ENCODE assay signal across 8 cellular contexts in the genomic region with DNA sequence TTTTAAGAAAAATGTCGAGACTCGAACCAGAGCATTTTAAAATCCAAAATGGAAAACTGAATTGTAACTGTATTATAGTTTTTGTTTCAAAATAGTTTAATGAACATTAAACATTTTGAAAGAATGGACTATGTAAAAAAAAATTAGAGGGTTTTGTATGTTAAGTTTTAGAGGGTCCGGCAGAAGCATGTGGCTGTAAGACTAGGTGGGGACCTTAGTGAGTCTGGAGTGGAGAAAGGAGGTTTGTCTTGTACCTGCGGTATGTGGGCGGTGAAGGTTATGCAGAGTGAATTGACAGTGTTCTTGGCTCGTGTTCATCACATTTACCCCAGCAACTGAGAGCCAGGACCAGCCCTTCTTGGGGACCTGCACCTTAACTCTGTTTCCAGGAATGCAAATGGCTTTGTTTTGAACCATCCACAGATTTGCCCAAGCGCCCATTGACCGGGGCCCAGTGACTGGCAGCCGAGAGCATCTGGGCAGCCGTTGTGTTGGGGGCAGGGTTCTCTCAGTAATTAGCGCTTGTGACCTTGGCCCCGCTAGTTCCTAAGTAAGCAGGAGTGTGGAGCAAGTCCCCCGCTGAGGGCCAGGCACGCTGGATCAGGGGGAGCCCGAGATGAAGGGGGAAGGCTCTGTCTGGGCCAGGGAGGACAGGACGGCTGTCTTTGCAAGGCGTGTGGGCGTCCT. TPM values are rescaled to one million over a fixed set of nuclear protein-coding genes. Genes with fewer than 3 reads are reported as not detected.
DNase-seq lines count a peak whose midpoint lies in the region; ATAC-seq and TF ChIP-seq lines count a peak whose summit lies in the region.

No MANE protein-coding gene starts in this region.

- TF ChIP-seq CTCF in heart right ventricle (IDR thresholded peaks at IDR 0.05), result no peak

- no peaks in the 10 kb centered on the region for H3K27me3 ChIP-seq in heart right ventricle
- no peaks in the 10 kb centered on the region for H3K27me3 ChIP-seq in rectal smooth muscle tissue (ENCODE audit: control insufficient read depth, insufficient read depth, low read length)

- H3K9me3 ChIP-seq in heart right ventricle, result peaks cover 0 to 21% (median 9%) of the 10 kb centered on the region in 11 donors

- peaks cover 39% of the 10 kb centered on the region for H3K36me3 Mint-ChIP-seq in activated T-helper 1 cell treated with anti-CD3 and anti-CD28 coated beads, Interleukin-12 subunit alpha, Interleukin-12 subunit beta, Interleukin-2, Interleukin-4 antibody, amounts not matched to agents 30 ng/mL and 10 ng/mL and 1 ng/mL, durations not matched to agents 14 hours and 24 hours and 36 hours (ENCODE audit: low read depth)

- H3K27ac ChIP-seq in heart right ventricle (peak overlapping the region; percentile 99 to 100 (median 100)), rectal smooth muscle tissue (ENCODE audit: low read depth, low read length) (peak overlapping the region; percentile 99)

- no peak overlapping the region for H3K9ac ChIP-seq in rectal smooth muscle tissue (ENCODE audit: low read length)

- peak in 1 of 8 donors; percentile 2 for ATAC-seq in heart right ventricle
- ATAC-seq in HG03095 (IDR thresholded peaks at IDR 0.05; ENCODE audit: unreplicated experiment), result no peak
- no peak for ATAC-seq in GM21528 (IDR thresholded peaks at IDR 0.05; ENCODE audit: low FRiP score, unreplicated experiment)

- intact Hi-C loops in activated T-helper 1 cell treated with anti-CD3 and anti-CD28 coated beads, Interleukin-12 subunit alpha, Interleukin-12 subunit beta, Interleukin-2, Interleukin-4 antibody, amounts not matched to agents 30 ng/mL and 10 ng/mL and 1 ng/mL, durations not matched to agents 14 hours and 24 hours and 36 hours (cut with micrococcal nuclease), result no loop called here
- intact Hi-C loops in heart right ventricle (cut with DNase I), result loop anchor here in 7 of 10 donors (5.0 to 10.0 kb wide), 12 partner anchors 126 to 978 kb away; no protein-coding TSS in a partner anchor

- H3K4me1 ChIP-seq in heart right ventricle (peaks cover 2 to 23% (median 16%) of the 10 kb centered on the region in 9 donors), rectal smooth muscle tissue (ENCODE audit: control insufficient read depth, insufficient read depth, low read length) (peaks cover 3% of the 10 kb centered on the region)

- WGBS in heart right ventricle, 2 donors, result 53 to 65% methylated on average over 18 of the region's 18 CpGs

- H3K27ac Mint-ChIP-seq in activated T-helper 1 cell treated with anti-CD3 and anti-CD28 coated beads, Interleukin-12 subunit alpha, Interleukin-12 subunit beta, Interleukin-2, Interleukin-4 antibody, amounts not matched to agents 30 ng/mL and 10 ng/mL and 1 ng/mL, durations not matched to agents 14 hours and 24 hours and 36 hours, result peak overlapping the region; percentile 96

- peak overlapping the region; percentile 56 to 98 (median 86) for H3K4me3 ChIP-seq in heart right ventricle
- H3K4me3 ChIP-seq in rectal smooth muscle tissue (ENCODE audit: low read length), result no peak overlapping the region

- peaks cover 0 to 11% (median 4%) of the 10 kb centered on the region in 9 donors for H3K36me3 ChIP-seq in heart right ventricle
- peaks cover 4% of the 10 kb centered on the region for H3K36me3 ChIP-seq in rectal smooth muscle tissue (ENCODE audit: control insufficient read depth, insufficient read depth, low read length)

- peak overlapping the region; percentile 93 for H3K4me3 Mint-ChIP-seq in activated T-helper 1 cell treated with anti-CD3 and anti-CD28 coated beads, Interleukin-12 subunit alpha, Interleukin-12 subunit beta, Interleukin-2, Interleukin-4 antibody, amounts not matched to agents 30 ng/mL and 10 ng/mL and 1 ng/mL, durations not matched to agents 14 hours and 24 hours and 36 hours

- H3K9me3 Mint-ChIP-seq in activated T-helper 1 cell treated with anti-CD3 and anti-CD28 coated beads, Interleukin-12 subunit alpha, Interleukin-12 subunit beta, Interleukin-2, Interleukin-4 antibody, amounts not matched to agents 30 ng/mL and 10 ng/mL and 1 ng/mL, durations not matched to agents 14 hours and 24 hours and 36 hours, result peaks cover 12% of the 10 kb centered on the region

- peak; percentile 34 to 52 for DNase-seq in stimulated activated CD4-positive, alpha-beta T cell treated with anti-CD3 and anti-CD28 coated beads, Interleukin-2, amount 100 ng/mL, for 24 hours
- DNase-seq in stimulated activated CD4-positive, alpha-beta T cell treated with anti-CD3 and anti-CD28 coated beads, Interleukin-4, amount 100 ng/mL, for 4 hours, result no peak
- DNase-seq in activated T-helper 1 cell treated with anti-CD3 and anti-CD28 coated beads, Interleukin-12 subunit alpha, Interleukin-12 subunit beta, Interleukin-2, Interleukin-4 antibody, amounts not matched to agents 30 ng/mL and 10 ng/mL and 1 ng/mL, durations not matched to agents 14 hours and 24 hours and 36 hours (ENCODE audit: low spot score), result no peak
- DNase-seq in heart right ventricle (peak; percentile 52 to 60), NK-92 (lab: John Stamatoyannopoulos, UW; ENCODE audit: unreplicated experiment) (no peak)

- H3K4me1 Mint-ChIP-seq in activated T-helper 1 cell treated with anti-CD3 and anti-CD28 coated beads, Interleukin-12 subunit alpha, Interleukin-12 subunit beta, Interleukin-2, Interleukin-4 antibody, amounts not matched to agents 30 ng/mL and 10 ng/mL and 1 ng/mL, durations not matched to agents 14 hours and 24 hours and 36 hours (ENCODE audit: low read depth), result peaks cover 38% of the 10 kb centered on the region

- no peaks in the 10 kb centered on the region for H3K27me3 Mint-ChIP-seq in activated T-helper 1 cell treated with anti-CD3 and anti-CD28 coated beads, Interleukin-12 subunit alpha, Interleukin-12 subunit beta, Interleukin-2, Interleukin-4 antibody, amounts not matched to agents 30 ng/mL and 10 ng/mL and 1 ng/mL, durations not matched to agents 14 hours and 24 hours and 36 hours (ENCODE audit: insufficient read depth)

RNA-seq across cellular contexts. Expression of a gene that starts 1.4 kb away (rescaled TPM):
- 110 and 113 TPM in 2 replicates for total RNA-seq in activated T-helper 1 cell treated with anti-CD3 and anti-CD28 coated beads, Interleukin-12 subunit alpha, Interleukin-12 subunit beta, Interleukin-2, Interleukin-4 antibody, amounts not matched to agents 30 ng/mL and 10 ng/mL and 1 ng/mL, durations not matched to agents 14 hours and 24 hours and 36 hours
- 10 to 100 TPM; 40.4 to 90.5 (median 56.6) TPM for total RNA-seq in heart right ventricle
- polyA plus RNA-seq in heart right ventricle, result 10 to 100 TPM; 22.1 to 34.1 TPM

Comparison
In these comparisons a context has a peak if more than half of its experiments do, and no peak if none do; other contexts are left out.
1. DNase-seq: peak in stimulated activated CD4-positive, alpha-beta T cell treated with anti-CD3 and anti-CD28 coated beads, Interleukin-2, amount 100 ng/mL, for 24 hours (2 of 2) and heart right ventricle (2 of 2); none in stimulated activated CD4-positive, alpha-beta T cell treated with anti-CD3 and anti-CD28 coated beads, Interleukin-4, amount 100 ng/mL, for 4 hours (0 of 2), activated T-helper 1 cell treated with anti-CD3 and anti-CD28 coated beads, Interleukin-12 subunit alpha, Interleukin-12 subunit beta, Interleukin-2, Interleukin-4 antibody, amounts not matched to agents 30 ng/mL and 10 ng/mL and 1 ng/mL, durations not matched to agents 14 hours and 24 hours and 36 hours (single experiment) and NK-92 (single experiment).